In genomic region chr12:113227686-113228391, GRCh38 we compare ENCODE assay signal across 15 cellular contexts. TPM values are rescaled to one million over a fixed set of nuclear protein-coding genes. Genes with fewer than 3 reads are reported as not detected.
DNase-seq lines count a peak whose midpoint lies in the region; ATAC-seq and TF ChIP-seq lines count a peak whose summit lies in the region.
"Had no signal": no experiment of that assay in that cellular context is flagged by ENCODE, and none has a peak within 500 bp of the region (broad histone marks: within the 10 kb centered on the region; RNA-seq: fewer than 3 reads in every experiment).

No MANE protein-coding gene starts in this region.

- TF ChIP-seq CTCF in MCF 10A (IDR thresholded peaks at IDR 0.05; ENCODE audit: unreplicated experiment) (no peak), mammary epithelial cell (conservative IDR thresholded peaks at IDR 0.05 in 1 of 2, IDR thresholded peaks at IDR 0.05 in 1 of 2; ENCODE audit: extremely low read depth in 1 of 2, insufficient read depth in 1 of 2, low read depth in 1 of 2, low read length in 2 of 2) (no peak), adrenal gland (IDR thresholded peaks at IDR 0.05) (no peak), lung (IDR thresholded peaks at IDR 0.05; ENCODE audit: control extremely low read depth, extremely low read depth) (no peak), thoracic aorta (IDR thresholded peaks at IDR 0.05) (no peak)

- H3K36me3 Mint-ChIP-seq in MCF 10A (ENCODE audit: insufficient read depth, unreplicated experiment) = peaks cover 29% of the 10 kb centered on the region

- no peak overlapping the region for H2AFZ ChIP-seq in mammary epithelial cell (ENCODE audit: low read depth, low read length)

- POLR2A ChIA-PET in MCF 10A (lab: Yijun Ruan, JAX) = interaction anchor here (0.7 to 13.3 kb wide), 2 partner anchors 13 to 43 kb away, joined by 4 to 237 read pairs; partner anchors contain the start of gene DDX54

- H3K27ac ChIP-seq in mammary epithelial cell (ENCODE audit: insufficient read depth, low read depth, low read length) (no peak overlapping the region), adrenal gland (peak overlapping the region; percentile 55 to 86 (median 84)), lung (ENCODE audit: low read depth in 1 of 2, low read length in 1 of 2) (peak overlapping the region; percentile 42 to 92), thoracic aorta (peak overlapping the region; percentile 85 to 89)

- dilution Hi-C loops in mammary epithelial cell (cut with HindIII; ENCODE audit: low sequenced_read_pairs) = no loop called here

- WGBS in mammary epithelial cell (ENCODE audit: low coverage, missing lambda C conversion rate) = 96% methylated on average over 5 of the region's 5 CpGs
- 58 to 78% (median 64%) methylated on average over 4 to 5 of the region's 5 CpGs for WGBS in adrenal gland, 4 donors
- WGBS in lung, 2 donors = 91 to 93% methylated on average over 5 of the region's 5 CpGs

- in situ Hi-C loops in mammary epithelial cell (cut with MboI; ENCODE audit: low sequenced_read_pairs in 2 of 2) = no loop called here

- H3K9me3 ChIP-seq in mammary epithelial cell (replicated peaks; ENCODE audit: insufficient read depth, low read length) (no peaks in the 10 kb centered on the region), adrenal gland (replicated peaks in 1 of 3) (no peaks in the 10 kb centered on the region), lung (ENCODE audit: control insufficient read depth in 2 of 2, insufficient read depth in 1 of 2, low read length in 1 of 2) (no peaks in the 10 kb centered on the region), thoracic aorta (no peaks in the 10 kb centered on the region)

- no peak overlapping the region for H3K4me2 ChIP-seq in mammary epithelial cell (ENCODE audit: insufficient read depth, low read depth, low read length)

- H3K4me1 ChIP-seq in mammary epithelial cell (ENCODE audit: insufficient read depth, low read length) (peaks cover 15% of the 10 kb centered on the region), adrenal gland (replicated peaks in 1 of 2) (peaks cover 77 to 93% of the 10 kb centered on the region in 2 donors), lung (ENCODE audit: control insufficient read depth in 2 of 2, insufficient read depth in 2 of 2, low read length in 2 of 2) (peaks cover 4 to 19% of the 10 kb centered on the region in 2 donors), thoracic aorta (ENCODE audit: control insufficient read depth in 1 of 2, low read depth in 2 of 2) (peaks cover 63 to 78% of the 10 kb centered on the region in 2 donors)

- no peak for ATAC-seq in lung (ENCODE audit: insufficient read depth, low FRiP score)
- ATAC-seq in thoracic aorta (ENCODE audit: insufficient number of reproducible peaks, low FRiP score, low read depth) = no peak
- ATAC-seq in HG02885 (IDR thresholded peaks at IDR 0.05; ENCODE audit: poor library complexity, unreplicated experiment) = no peak
- ATAC-seq: activated naive CD8-positive, alpha-beta T cell treated with anti-CD3 and anti-CD28 coated beads, Interleukin-2, amount 50 U/mL, for 24 hours had no signal

- H3K27me3 ChIP-seq in mammary epithelial cell (ENCODE audit: insufficient read depth, low read length) = no peaks in the 10 kb centered on the region
- H3K27me3 ChIP-seq in adrenal gland = no peaks in the 10 kb centered on the region
- no peaks in the 10 kb centered on the region for H3K27me3 ChIP-seq in lung (ENCODE audit: control insufficient read depth, insufficient read depth)
- no peaks in the 10 kb centered on the region for H3K27me3 ChIP-seq in thoracic aorta (replicated peaks; ENCODE audit: insufficient read depth)

- no peak overlapping the region for H3K9ac ChIP-seq in mammary epithelial cell (ENCODE audit: insufficient read depth, low read length)

- no peaks in the 10 kb centered on the region for H3K27me3 Mint-ChIP-seq in MCF 10A (ENCODE audit: insufficient read depth, unreplicated experiment)
- H3K27me3 Mint-ChIP-seq: activated naive CD8-positive, alpha-beta T cell treated with anti-CD3 and anti-CD28 coated beads, Interleukin-2, amount 50 U/mL, for 24 hours had no signal

- no peak overlapping the region for H3K4me3 ChIP-seq in mammary epithelial cell (replicated peaks in 1 of 3; ENCODE audit: insufficient read depth in 1 of 3, low read depth in 2 of 3, low read length in 3 of 3)
- H3K4me3 ChIP-seq in adrenal gland = no peak overlapping the region
- no peak overlapping the region for H3K4me3 ChIP-seq in lung
- peak overlapping the region; percentile 8 for H3K4me3 ChIP-seq in thoracic aorta

- H3K4me3 Mint-ChIP-seq in MCF 10A (ENCODE audit: unreplicated experiment) = no peak overlapping the region
- H3K4me3 Mint-ChIP-seq: activated naive CD8-positive, alpha-beta T cell treated with anti-CD3 and anti-CD28 coated beads, Interleukin-2, amount 50 U/mL, for 24 hours had no signal

- CTCF ChIA-PET in MCF 10A (lab: Yijun Ruan, JAX) = interaction anchor here (1.4 kb wide), 1 partner anchor 235 kb away, joined by 4 read pairs; no protein-coding TSS in a partner anchor
- CTCF ChIA-PET in mammary epithelial cell (lab: Charles Lee; ENCODE audit: low non-redundant PET) = no interaction called here

- no peak for DNase-seq in MCF 10A (ENCODE audit: unreplicated experiment)
- DNase-seq in mammary epithelial cell = no peak
- DNase-seq in adrenal gland = no peak
- no peak for DNase-seq in lung (ENCODE audit: low spot score)
- no peak for DNase-seq in thoracic aorta (ENCODE audit: low spot score)
- no peak for DNase-seq in A172 (ENCODE audit: low spot score)
- no peak for DNase-seq in SKM-1 (lab: John Stamatoyannopoulos, UW; ENCODE audit: unreplicated experiment)
- DNase-seq: activated CD8-positive, alpha-beta memory T cell treated with anti-CD3 and anti-CD28 coated beads for 24 hours; activated naive CD8-positive, alpha-beta T cell treated with anti-CD3 and anti-CD28 coated beads, Interleukin-2, amount 50 U/mL, for 24 hours; AML-193; effector CD4-positive, alpha-beta T cell; kidney glomerular epithelial cell; NCI-H2171; stimulated activated CD4-positive, alpha-beta T cell treated with anti-CD3 and anti-CD28 coated beads, Interleukin-12 subunit alpha, Interleukin-12 subunit beta, amount 100 ng/mL, for 4 hours had no signal

- H3K27ac Mint-ChIP-seq in MCF 10A (ENCODE audit: low read depth, unreplicated experiment) = peak overlapping the region; percentile 39

- no peaks in the 10 kb centered on the region for H4K20me1 ChIP-seq in mammary epithelial cell (ENCODE audit: insufficient read depth, low read length)

- H3K36me3 ChIP-seq in mammary epithelial cell (ENCODE audit: insufficient read depth, low read length) = peaks cover 8% of the 10 kb centered on the region
- H3K36me3 ChIP-seq in adrenal gland (replicated peaks in 1 of 2) = peaks cover 0 to 52% of the 10 kb centered on the region in 2 donors
- H3K36me3 ChIP-seq in lung (ENCODE audit: control insufficient read depth in 2 of 2, insufficient read depth in 2 of 2, low read length in 2 of 2) = peaks cover 0 to 25% of the 10 kb centered on the region in 2 donors
- peaks cover 17% of the 10 kb centered on the region for H3K36me3 ChIP-seq in thoracic aorta

- no peak for TF ChIP-seq POLR2A in adrenal gland (IDR thresholded peaks at IDR 0.05)

- BruUV-seq in MCF 10A (replicated peaks; lab: Mats Ljungman, UMichigan) = no TSS peak
- no TSS peak for BruUV-seq in mammary epithelial cell (replicated peaks; lab: Mats Ljungman, UMichigan)

- H3K9me3 Mint-ChIP-seq in MCF 10A (ENCODE audit: unreplicated experiment) = no peaks in the 10 kb centered on the region
- H3K9me3 Mint-ChIP-seq: activated naive CD8-positive, alpha-beta T cell treated with anti-CD3 and anti-CD28 coated beads, Interleukin-2, amount 50 U/mL, for 24 hours had no signal

- intact Hi-C loops in MCF 10A (cut with micrococcal nuclease) = loop anchor here (10.0 kb wide), 1 partner anchor 107 kb away; the partner anchor contains the start of gene SLC8B1
- intact Hi-C loops in mammary epithelial cell (cut with micrococcal nuclease) = no loop called here
- intact Hi-C loops in adrenal gland (cut with DNase I) = no loop called here

- peaks cover 11% of the 10 kb centered on the region for H3K4me1 Mint-ChIP-seq in MCF 10A (ENCODE audit: insufficient read depth, unreplicated experiment)

- H3K79me2 ChIP-seq in mammary epithelial cell (ENCODE audit: insufficient read depth, low read length) = no peaks in the 10 kb centered on the region

RNA-seq across cellular contexts. Expression of gene TPCN1, which starts 6.6 kb away (rescaled TPM):
- 42.7 and 43.0 TPM in 2 replicates for total RNA-seq in MCF 10A (2022)
- total RNA-seq in mammary epithelial cell = 10 to 100 TPM; 10.7 to 62.3 TPM
- 17.8 TPM for polyA plus RNA-seq in mammary epithelial cell
- polyA minus RNA-seq in mammary epithelial cell = 43.6 TPM
- 100 to 1,000 TPM in 3 of 8 donors, 10 to 100 TPM in 5; 50.4 to 144 (median 90.5) TPM for total RNA-seq in adrenal gland
- polyA plus RNA-seq in adrenal gland = 100 to 1,000 TPM in 1 of 3 donors, 10 to 100 TPM in 2; 35.1 to 198 (median 80.6) TPM
- 10 to 100 TPM; 32.0 to 61.7 TPM for total RNA-seq in lung
- 10 to 100 TPM; 20.8 to 29.4 TPM for polyA plus RNA-seq in lung
- total RNA-seq in thoracic aorta = 10 to 100 TPM; 84.1 to 93.5 TPM
- 8.9 and 13.3 TPM in 2 replicates for total RNA-seq in A172 (2014; rRNA removed; shearing (Covaris generic))

RNA-seq across cellular contexts. Expression of gene RITA1, which starts 42.3 kb away (rescaled TPM):
- 17.5 and 17.9 TPM in 2 replicates for total RNA-seq in MCF 10A (2022)
- 10 to 100 TPM; 21.0 to 21.5 TPM for total RNA-seq in mammary epithelial cell
- polyA plus RNA-seq in mammary epithelial cell = 16.0 TPM
- polyA minus RNA-seq in mammary epithelial cell = 3.7 TPM
- total RNA-seq in adrenal gland = 10 to 100 TPM; 32.5 to 84.1 (median 42.5) TPM
- 10 to 100 TPM; 17.5 to 19.6 (median 18.6) TPM for polyA plus RNA-seq in adrenal gland
- 10 to 100 TPM in 1 of 2 donors, 1 to 10 TPM in 1; 9.1 to 19.7 TPM for total RNA-seq in lung
- 10 to 100 TPM; 12.3 to 16.2 TPM for polyA plus RNA-seq in lung
- total RNA-seq in thoracic aorta = 10 to 100 TPM; 12.2 to 26.9 TPM
- 51.2 and 52.2 TPM in 2 replicates for total RNA-seq in A172 (2014; rRNA removed; shearing (Covaris generic))

RNA-seq across cellular contexts. Expression of gene DDX54, which starts 42.6 kb away (rescaled TPM):
- 67.3 and 75.8 TPM in 2 replicates for total RNA-seq in MCF 10A (2022)
- 10 to 100 TPM; 49.3 to 92.9 TPM for total RNA-seq in mammary epithelial cell
- 58.6 TPM for polyA plus RNA-seq in mammary epithelial cell
- polyA minus RNA-seq in mammary epithelial cell = 101 TPM
- total RNA-seq in adrenal gland = 100 to 1,000 TPM in 2 of 8 donors, 10 to 100 TPM in 6; 62.0 to 109 (median 79.9) TPM
- polyA plus RNA-seq in adrenal gland = 10 to 100 TPM; 27.9 to 60.5 (median 44.4) TPM
- 10 to 100 TPM; 17.9 to 75.3 TPM for total RNA-seq in lung
- 10 to 100 TPM; 43.6 to 60.2 TPM for polyA plus RNA-seq in lung
- total RNA-seq in thoracic aorta = 10 to 100 TPM; 27.3 to 84.2 TPM
- 56.4 and 69.1 TPM in 2 replicates for total RNA-seq in A172 (2014; rRNA removed; shearing (Covaris generic))
